ENCODE assay signal across 14 cellular contexts in genomic region chr2:111160758-111161157, GRCh38. TPM values are rescaled to one million over a fixed set of nuclear protein-coding genes. Genes with fewer than 3 reads are reported as not detected.
A peak's percentile ranks its signal among the peaks of the same experiment; 100 is the strongest.
DNase-seq lines count a peak whose midpoint lies in the region; ATAC-seq and TF ChIP-seq lines count a peak whose summit lies in the region.
"Had no signal": no experiment of that assay in that cellular context is flagged by ENCODE, and none has a peak within 500 bp of the region (broad histone marks: within the 10 kb centered on the region; RNA-seq: fewer than 3 reads in every experiment).

No MANE protein-coding gene starts in this region.

- CTCF ChIA-PET in Panc1 (lab: Charles Lee): interaction anchor here (0.6 kb wide), 1 partner anchor 1629 kb away, joined by 3 read pairs; no protein-coding TSS in a partner anchor

- H3K4me3 ChIP-seq in Panc1 (ENCODE audit: low read depth in 2 of 2, low read length in 2 of 2) (no peak overlapping the region), epithelial cell of esophagus (ENCODE audit: low read length) (no peak overlapping the region), Karpas-422 (ENCODE audit: low read length) (no peak overlapping the region)
- H3K4me3 ChIP-seq: left ventricle myocardium inferior, suprapubic skin had no signal

- no peaks in the 10 kb centered on the region for H3K27me3 ChIP-seq in Panc1 (ENCODE audit: control insufficient read depth, insufficient read depth, low read length)
- H3K27me3 ChIP-seq in Karpas-422 (ENCODE audit: low read length): no peaks in the 10 kb centered on the region
- H3K27me3 ChIP-seq: suprapubic skin had no signal

- peaks cover 51% of the 10 kb centered on the region for H3K79me2 ChIP-seq in Karpas-422 (ENCODE audit: low read length)

- H3K27ac ChIP-seq in Panc1 (ENCODE audit: low read length) (no peak overlapping the region), Karpas-422 (ENCODE audit: low read length) (no peak overlapping the region)
- H3K27ac ChIP-seq: suprapubic skin had no signal

- no peak overlapping the region for H3K9ac ChIP-seq in Karpas-422 (ENCODE audit: low read length)
- H3K9ac ChIP-seq: parathyroid adenoma had no signal

- peaks cover 9% of the 10 kb centered on the region for H3K36me3 ChIP-seq in Panc1 (ENCODE audit: control insufficient read depth, insufficient read depth, low read length)
- H3K36me3 ChIP-seq in Karpas-422 (ENCODE audit: insufficient read depth, low read length): peaks cover 69% of the 10 kb centered on the region

- POLR2A ChIA-PET in Panc1 (lab: Charles Lee): no interaction called here

- no peak overlapping the region for H2AFZ ChIP-seq in Karpas-422 (ENCODE audit: low read length)
- H2AFZ ChIP-seq: parathyroid adenoma had no signal

- H3K9me3 ChIP-seq in Panc1 (ENCODE audit: control insufficient read depth, insufficient read depth, low read depth, low read length): no peaks in the 10 kb centered on the region
- H3K9me3 ChIP-seq in Karpas-422 (ENCODE audit: low read length): no peaks in the 10 kb centered on the region
- H3K9me3 ChIP-seq: left ventricle myocardium inferior, suprapubic skin had no signal

- peaks cover 74% of the 10 kb centered on the region for H4K20me1 ChIP-seq in Karpas-422 (ENCODE audit: insufficient read depth, low read depth, low read length)

- no peak overlapping the region for H3K4me2 ChIP-seq in Karpas-422 (ENCODE audit: low read depth, low read length, poor library complexity, severe bottlenecking)

- DNase-seq in Daoy (ENCODE audit: low read depth) (peak; percentile 63), Panc1 (ENCODE audit: low read depth, low spot score) (no peak), epithelial cell of esophagus (ENCODE audit: low read depth) (peak; percentile 91), omental fat pad (ENCODE audit: low spot score) (no peak), DMS153 (lab: John Stamatoyannopoulos, UW) (no peak), NCI-H526 treated with DMSO at 0.1 percent for 48 hours (lab: John Stamatoyannopoulos, UW) (no peak), pons (ENCODE audit: low spot score) (no peak), Karpas-422 (no peak)
- DNase-seq: aorta, foreskin melanocyte, left ventricle myocardium inferior, NCI-H1417 had no signal

- H3K4me1 ChIP-seq in Panc1 (ENCODE audit: control insufficient read depth, insufficient read depth, low read length): 0 out of 2 replicates have a peak, but pooled peaks cover 2% of the 10 kb centered on the region
- H3K4me1 ChIP-seq in Karpas-422 (ENCODE audit: low read length): peaks cover 98% of the 10 kb centered on the region

- H3K9me2 ChIP-seq in Karpas-422 (replicated peaks; ENCODE audit: insufficient read depth, low read length): no peaks in the 10 kb centered on the region

- no TSS peak for BruUV-seq in Panc1 (replicated peaks; lab: Mats Ljungman, UMichigan)

- ATAC-seq in Panc1: peak; percentile 74
- peak; percentile 70 for ATAC-seq in omental fat pad (ENCODE audit: low FRiP score)

- in situ Hi-C loops in Panc1 (cut with HindIII; ENCODE audit: low pct_unique_long_range_greater_than_20kb, low sequenced_read_pairs): no loop called here

- TF ChIP-seq CTCF in Panc1 (IDR thresholded peaks at IDR 0.05) (no peak), epithelial cell of esophagus (IDR thresholded peaks at IDR 0.05; ENCODE audit: insufficient read depth, low read depth, low read length, missing control alignments) (no peak), omental fat pad (IDR thresholded peaks at IDR 0.05) (no peak)

- intact Hi-C loops in Panc1 (cut with micrococcal nuclease; ENCODE audit: unreplicated experiment): no loop called here

RNA-seq across cellular contexts. Expression of gene BCL2L11, which starts 40.0 kb away (rescaled TPM):
- 2.4 and 4.8 TPM in 2 replicates for total RNA-seq in Daoy (2014; rRNA removed; shearing (Covaris generic))
- total RNA-seq in Panc1 (2021; ENCODE audit: unreplicated experiment) (43.8 TPM), omental fat pad (10 to 100 TPM; 16.1 to 20.2 (median 17.9) TPM)
- polyA plus RNA-seq in Panc1 (2012; ENCODE audit: insufficient read length): 26.5 TPM
- 29.7 and 51.9 TPM in 2 replicates for total RNA-seq in Karpas-422 (2014; rRNA removed; shearing (Covaris generic); ENCODE audit: low replicate concordance)

Comparison
In these comparisons a context has a peak if more than half of its experiments do, and no peak if none do; other contexts are left out.
1. DNase-seq: peak in Daoy (single experiment) and epithelial cell of esophagus (single experiment); none in Panc1 (single experiment), omental fat pad (single experiment), DMS153 (single experiment), NCI-H526 treated with DMSO at 0.1 percent for 48 hours (single experiment), pons (single experiment) and Karpas-422 (single experiment).